In genomic region chr9:92501671-92502393, GRCh38 we compare ENCODE assay signal across 8 cellular contexts. TPM values are rescaled to one million over a fixed set of nuclear protein-coding genes. Genes with fewer than 3 reads are reported as not detected.
DNase-seq lines count a peak whose midpoint lies in the region; ATAC-seq and TF ChIP-seq lines count a peak whose summit lies in the region.

No MANE protein-coding gene starts in this region.

- H2AFZ ChIP-seq in KMS-11 (ENCODE audit: low read depth): no peak overlapping the region

- 77% methylated on average over 5 of the region's 5 CpGs for WGBS in liver

- intact Hi-C loops in activated T-helper 1 cell treated with anti-CD3 and anti-CD28 coated beads, Interleukin-12 subunit alpha, Interleukin-12 subunit beta, Interleukin-2, Interleukin-4 antibody, amounts not matched to agents 30 ng/mL and 10 ng/mL and 1 ng/mL, durations not matched to agents 14 hours and 24 hours and 36 hours (cut with micrococcal nuclease): no loop called here

- no peak overlapping the region for H3K27ac ChIP-seq in KMS-11
- H3K27ac ChIP-seq in brain microvascular endothelial cell: no peak overlapping the region
- H3K27ac ChIP-seq in liver (ENCODE audit: low read depth in 1 of 2, low read length in 2 of 2): no peak overlapping the region

- H3K9ac ChIP-seq in KMS-11: no peak overlapping the region
- no peak overlapping the region for H3K9ac ChIP-seq in liver (ENCODE audit: low read depth in 1 of 2, low read length in 2 of 2)

- no peak overlapping the region for H3K4me2 ChIP-seq in KMS-11

- H4K20me1 ChIP-seq in KMS-11 (ENCODE audit: insufficient read depth): no peaks in the 10 kb centered on the region

- H3K9me3 ChIP-seq in liver (ENCODE audit: control insufficient read depth in 4 of 4, low read length in 3 of 4): no peaks in the 10 kb centered on the region

- no peaks in the 10 kb centered on the region for H3K36me3 ChIP-seq in KMS-11 (ENCODE audit: insufficient read depth)
- no peaks in the 10 kb centered on the region for H3K36me3 ChIP-seq in brain microvascular endothelial cell (replicated peaks)
- no peaks in the 10 kb centered on the region for H3K36me3 ChIP-seq in liver (ENCODE audit: control insufficient read depth in 4 of 4, insufficient read depth in 3 of 4, low read depth in 1 of 4, low read length in 3 of 4)

- H3K4me3 ChIP-seq in KMS-11 (IDR thresholded peaks at IDR 0.05; ENCODE audit: insufficient read depth, low read depth, low read length) (no peak overlapping the region), brain microvascular endothelial cell (ENCODE audit: low read depth, low read length) (no peak overlapping the region), liver (ENCODE audit: low read depth in 1 of 3, low read length in 3 of 3) (no peak overlapping the region)

- H3K4me1 Mint-ChIP-seq in activated T-helper 1 cell treated with anti-CD3 and anti-CD28 coated beads, Interleukin-12 subunit alpha, Interleukin-12 subunit beta, Interleukin-2, Interleukin-4 antibody, amounts not matched to agents 30 ng/mL and 10 ng/mL and 1 ng/mL, durations not matched to agents 14 hours and 24 hours and 36 hours (ENCODE audit: low read depth): no peaks in the 10 kb centered on the region

- H3K9me3 Mint-ChIP-seq in activated T-helper 1 cell treated with anti-CD3 and anti-CD28 coated beads, Interleukin-12 subunit alpha, Interleukin-12 subunit beta, Interleukin-2, Interleukin-4 antibody, amounts not matched to agents 30 ng/mL and 10 ng/mL and 1 ng/mL, durations not matched to agents 14 hours and 24 hours and 36 hours: no peaks in the 10 kb centered on the region

- H3K27me3 Mint-ChIP-seq in activated T-helper 1 cell treated with anti-CD3 and anti-CD28 coated beads, Interleukin-12 subunit alpha, Interleukin-12 subunit beta, Interleukin-2, Interleukin-4 antibody, amounts not matched to agents 30 ng/mL and 10 ng/mL and 1 ng/mL, durations not matched to agents 14 hours and 24 hours and 36 hours (ENCODE audit: insufficient read depth): no peaks in the 10 kb centered on the region

- peak; percentile 27 for DNase-seq in NCI-H2227 (lab: John Stamatoyannopoulos, UW; ENCODE audit: unreplicated experiment)
- DNase-seq in NCI-H2227 treated with DMSO at 0.1 percent for 48 hours (lab: John Stamatoyannopoulos, UW): no peak
- no peak for DNase-seq in brain microvascular endothelial cell
- DNase-seq in activated T-helper 1 cell treated with anti-CD3 and anti-CD28 coated beads, Interleukin-12 subunit alpha, Interleukin-12 subunit beta, Interleukin-2, Interleukin-4 antibody, amounts not matched to agents 30 ng/mL and 10 ng/mL and 1 ng/mL, durations not matched to agents 14 hours and 24 hours and 36 hours (ENCODE audit: low spot score): no peak

- ATAC-seq in GM21526 (IDR thresholded peaks at IDR 0.05; ENCODE audit: low FRiP score, unreplicated experiment): no peak
- ATAC-seq in HG03354 (IDR thresholded peaks at IDR 0.05; ENCODE audit: poor library complexity, severe bottlenecking, unreplicated experiment): no peak

- H3K27ac Mint-ChIP-seq in activated T-helper 1 cell treated with anti-CD3 and anti-CD28 coated beads, Interleukin-12 subunit alpha, Interleukin-12 subunit beta, Interleukin-2, Interleukin-4 antibody, amounts not matched to agents 30 ng/mL and 10 ng/mL and 1 ng/mL, durations not matched to agents 14 hours and 24 hours and 36 hours: no peak overlapping the region

- TF ChIP-seq CTCF in KMS-11 (conservative IDR thresholded peaks at IDR 0.05; ENCODE audit: low read depth, low read length) (peak; percentile 58), brain microvascular endothelial cell (IDR thresholded peaks at IDR 0.05; ENCODE audit: low read depth, low read length, missing control alignments) (peak; percentile 75), liver (IDR thresholded peaks at IDR 0.05; ENCODE audit: low read depth, low read length, missing input control) (peak; percentile 62)

- no peaks in the 10 kb centered on the region for H3K79me2 ChIP-seq in KMS-11 (ENCODE audit: insufficient read depth, low read depth)

- in situ Hi-C loops in brain microvascular endothelial cell (cut with HindIII; ENCODE audit: low pct_ligation_motif_present, low sequenced_read_pairs): no loop called here

- peak; percentile 80 to 91 for TF ChIP-seq RAD21 in liver (IDR thresholded peaks at IDR 0.05)

- H3K36me3 Mint-ChIP-seq in activated T-helper 1 cell treated with anti-CD3 and anti-CD28 coated beads, Interleukin-12 subunit alpha, Interleukin-12 subunit beta, Interleukin-2, Interleukin-4 antibody, amounts not matched to agents 30 ng/mL and 10 ng/mL and 1 ng/mL, durations not matched to agents 14 hours and 24 hours and 36 hours (ENCODE audit: low read depth): peaks cover 2% of the 10 kb centered on the region

- no peaks in the 10 kb centered on the region for H3K4me1 ChIP-seq in KMS-11 (ENCODE audit: low read depth, poor library complexity, severe bottlenecking)
- H3K4me1 ChIP-seq in liver (ENCODE audit: control insufficient read depth in 4 of 4, insufficient read depth in 4 of 4, low read length in 3 of 4): peaks cover 0 to 5% (median 0%) of the 10 kb centered on the region in 4 donors

- H3K27me3 ChIP-seq in KMS-11 (ENCODE audit: insufficient read depth, low read depth) (no peaks in the 10 kb centered on the region), brain microvascular endothelial cell (replicated peaks) (no peaks in the 10 kb centered on the region), liver (ENCODE audit: control insufficient read depth in 4 of 4, insufficient read depth in 4 of 4, low read length in 3 of 4) (no peaks in the 10 kb centered on the region)

- H3K4me3 Mint-ChIP-seq in activated T-helper 1 cell treated with anti-CD3 and anti-CD28 coated beads, Interleukin-12 subunit alpha, Interleukin-12 subunit beta, Interleukin-2, Interleukin-4 antibody, amounts not matched to agents 30 ng/mL and 10 ng/mL and 1 ng/mL, durations not matched to agents 14 hours and 24 hours and 36 hours: no peak overlapping the region

TF ChIP-seq in liver, 16 proteins besides CTCF, POLR2A, EP300 and RAD21:
- TF ChIP-seq, protein P1, sequence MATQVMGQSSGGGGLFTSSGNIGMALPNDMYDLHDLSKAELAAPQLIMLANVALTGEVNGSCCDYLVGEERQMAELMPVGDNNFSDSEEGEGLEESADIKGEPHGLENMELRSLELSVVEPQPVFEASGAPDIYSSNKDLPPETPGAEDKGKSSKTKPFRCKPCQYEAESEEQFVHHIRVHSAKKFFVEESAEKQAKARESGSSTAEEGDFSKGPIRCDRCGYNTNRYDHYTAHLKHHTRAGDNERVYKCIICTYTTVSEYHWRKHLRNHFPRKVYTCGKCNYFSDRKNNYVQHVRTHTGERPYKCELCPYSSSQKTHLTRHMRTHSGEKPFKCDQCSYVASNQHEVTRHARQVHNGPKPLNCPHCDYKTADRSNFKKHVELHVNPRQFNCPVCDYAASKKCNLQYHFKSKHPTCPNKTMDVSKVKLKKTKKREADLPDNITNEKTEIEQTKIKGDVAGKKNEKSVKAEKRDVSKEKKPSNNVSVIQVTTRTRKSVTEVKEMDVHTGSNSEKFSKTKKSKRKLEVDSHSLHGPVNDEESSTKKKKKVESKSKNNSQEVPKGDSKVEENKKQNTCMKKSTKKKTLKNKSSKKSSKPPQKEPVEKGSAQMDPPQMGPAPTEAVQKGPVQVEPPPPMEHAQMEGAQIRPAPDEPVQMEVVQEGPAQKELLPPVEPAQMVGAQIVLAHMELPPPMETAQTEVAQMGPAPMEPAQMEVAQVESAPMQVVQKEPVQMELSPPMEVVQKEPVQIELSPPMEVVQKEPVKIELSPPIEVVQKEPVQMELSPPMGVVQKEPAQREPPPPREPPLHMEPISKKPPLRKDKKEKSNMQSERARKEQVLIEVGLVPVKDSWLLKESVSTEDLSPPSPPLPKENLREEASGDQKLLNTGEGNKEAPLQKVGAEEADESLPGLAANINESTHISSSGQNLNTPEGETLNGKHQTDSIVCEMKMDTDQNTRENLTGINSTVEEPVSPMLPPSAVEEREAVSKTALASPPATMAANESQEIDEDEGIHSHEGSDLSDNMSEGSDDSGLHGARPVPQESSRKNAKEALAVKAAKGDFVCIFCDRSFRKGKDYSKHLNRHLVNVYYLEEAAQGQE (IDR thresholded peaks at IDR 0.05): no peak
- TF ChIP-seq SP1 (IDR thresholded peaks at IDR 0.05): peak; percentile 13
- TF ChIP-seq FOXA1 (IDR thresholded peaks at IDR 0.05): no peak

RNA-seq across cellular contexts. Expression of gene ASPN, which starts 19.5 kb away (rescaled TPM):
- total RNA-seq in liver: 10 to 100 TPM in 1 of 2 donors, 1 to 10 TPM in 1; 6.4 to 11.4 TPM
- polyA plus RNA-seq in liver: 1 to 10 TPM; 6.6 to 7.2 TPM
- total RNA-seq in activated T-helper 1 cell treated with anti-CD3 and anti-CD28 coated beads, Interleukin-12 subunit alpha, Interleukin-12 subunit beta, Interleukin-2, Interleukin-4 antibody, amounts not matched to agents 30 ng/mL and 10 ng/mL and 1 ng/mL, durations not matched to agents 14 hours and 24 hours and 36 hours: not detected in 2 replicates

RNA-seq across cellular contexts. Expression of gene ECM2, which starts 34.0 kb away (rescaled TPM):
- 10 to 100 TPM; 16.5 to 42.0 TPM for total RNA-seq in liver
- polyA plus RNA-seq in liver: 10 to 100 TPM; 11.6 to 14.1 TPM
- not detected in 2 replicates for total RNA-seq in activated T-helper 1 cell treated with anti-CD3 and anti-CD28 coated beads, Interleukin-12 subunit alpha, Interleukin-12 subunit beta, Interleukin-2, Interleukin-4 antibody, amounts not matched to agents 30 ng/mL and 10 ng/mL and 1 ng/mL, durations not matched to agents 14 hours and 24 hours and 36 hours

Comparison
In these comparisons a context has a peak if more than half of its experiments do, and no peak if none do; other contexts are left out.
1. RNA of gene ECM2, which starts 34.0 kb away (total RNA-seq): 16.5 to 42.0 TPM in liver; not detected in activated T-helper 1 cell treated with anti-CD3 and anti-CD28 coated beads, Interleukin-12 subunit alpha, Interleukin-12 subunit beta, Interleukin-2, Interleukin-4 antibody, amounts not matched to agents 30 ng/mL and 10 ng/mL and 1 ng/mL, durations not matched to agents 14 hours and 24 hours and 36 hours; every median in the first group is over 10 times any median in the second.
2. Peak in every context shown above with its lines, with median percentiles within 50 percentile points of each other: CTCF ChIP-seq.